ENCODE assay signal across 1 cellular context in genomic region chr14:104685216-104685997, GRCh38.
TF ChIP-seq lines count a peak whose summit lies in the region.

No MANE protein-coding gene starts in this region.

TF ChIP-seq in K562, 482 proteins besides CTCF, POLR2A, EP300 and RAD21 (continued from another document):
- TF ChIP-seq, protein P1, sequence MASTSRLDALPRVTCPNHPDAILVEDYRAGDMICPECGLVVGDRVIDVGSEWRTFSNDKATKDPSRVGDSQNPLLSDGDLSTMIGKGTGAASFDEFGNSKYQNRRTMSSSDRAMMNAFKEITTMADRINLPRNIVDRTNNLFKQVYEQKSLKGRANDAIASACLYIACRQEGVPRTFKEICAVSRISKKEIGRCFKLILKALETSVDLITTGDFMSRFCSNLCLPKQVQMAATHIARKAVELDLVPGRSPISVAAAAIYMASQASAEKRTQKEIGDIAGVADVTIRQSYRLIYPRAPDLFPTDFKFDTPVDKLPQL (IDR thresholded peaks at IDR 0.05; ENCODE audit: extremely low read depth, insufficient read length): no peak
- TF ChIP-seq FOXK1 (CRISPR knock-in tag; IDR thresholded peaks at IDR 0.05; ENCODE audit: borderline replicate concordance) (no peak), IRF9 (tag; IDR thresholded peaks at IDR 0.05) (no peak), ZNF174 (CRISPR knock-in tag; IDR thresholded peaks at IDR 0.05) (no peak)
